13 cellular contexts compared by ENCODE assay signal in genomic region chr17:42623732-42624596, GRCh38. TPM values are rescaled to one million over a fixed set of nuclear protein-coding genes. Genes with fewer than 3 reads are reported as not detected.
DNase-seq lines count a peak whose midpoint lies in the region; ATAC-seq and TF ChIP-seq lines count a peak whose summit lies in the region.
"Had no signal": no experiment of that assay in that cellular context is flagged by ENCODE, and none has a peak within 500 bp of the region (broad histone marks: within the 10 kb centered on the region; RNA-seq: fewer than 3 reads in every experiment).

No MANE protein-coding gene starts in this region.

- peak; percentile 23 for ATAC-seq in activated CD8-positive, alpha-beta memory T cell treated with anti-CD3 and anti-CD28 coated beads, Interleukin-2, amount 10 ng/mL, durations not matched to agents 7 days and 5 days
- ATAC-seq in HG03457 (IDR thresholded peaks at IDR 0.05; ENCODE audit: unreplicated experiment) = no peak
- ATAC-seq in upper lobe of left lung (ENCODE audit: low FRiP score in 2 of 2) = no peak

- WGBS in transverse colon (ENCODE audit: low coverage in 1 of 2), 2 donors = 75 to 83% methylated on average over 2 to 7 of the region's 7 CpGs
- 82 to 85% methylated on average over 7 of the region's 7 CpGs for WGBS in upper lobe of left lung, 2 donors

- peak overlapping the region; percentile 24; the same call in 1 of the 2 replicates for H3K27ac ChIP-seq in PC-9
- H3K27ac ChIP-seq in epithelial cell of prostate = peak overlapping the region; percentile 35
- no peak overlapping the region for H3K27ac ChIP-seq in transverse colon
- no peak overlapping the region for H3K27ac ChIP-seq in upper lobe of left lung
- H3K27ac ChIP-seq: tibial artery, VCaP had no signal

- H3K4me2 ChIP-seq in PC-9 = peak overlapping the region; percentile 17; the same call in 1 of the 2 replicates

- H3F3A ChIP-seq in PC-9 (ENCODE audit: insufficient read depth, low read depth) = peaks cover 27% of the 10 kb centered on the region

- POLR2A ChIA-PET in PC-9 (lab: Charles Lee; ENCODE audit: unreplicated experiment) = interaction anchor here (0.6 kb wide), 1 partner anchor 290 kb away, joined by 13 read pairs; no protein-coding TSS in a partner anchor

- H3K27me3 ChIP-seq in PC-9 (ENCODE audit: insufficient read depth, low read depth) (no peaks in the 10 kb centered on the region), transverse colon (no peaks in the 10 kb centered on the region), upper lobe of left lung (no peaks in the 10 kb centered on the region)
- H3K27me3 ChIP-seq: tibial artery had no signal

- no peak overlapping the region for H3K4me3 ChIP-seq in PC-9
- H3K4me3 ChIP-seq in transverse colon = no peak overlapping the region
- no peak overlapping the region for H3K4me3 ChIP-seq in upper lobe of left lung
- H3K4me3 ChIP-seq: tibial artery had no signal

- no peaks in the 10 kb centered on the region for H3K79me2 ChIP-seq in PC-9 (ENCODE audit: low read depth)

- BruUV-seq in PC-9 (replicated peaks; lab: Mats Ljungman, UMichigan) = no TSS peak

- H3K9me3 Mint-ChIP-seq in activated CD8-positive, alpha-beta memory T cell treated with anti-CD3 and anti-CD28 coated beads, Interleukin-2, amount 10 ng/mL, durations not matched to agents 7 days and 5 days (ENCODE audit: low read depth) = no peaks in the 10 kb centered on the region

- H3K4me1 ChIP-seq in PC-9 (replicated peaks; ENCODE audit: insufficient read depth) (peaks cover 22% of the 10 kb centered on the region), transverse colon (peaks cover 0 to under 1% (median 0%) of the 10 kb centered on the region in 4 donors), upper lobe of left lung (peaks cover 0 to 3% (median under 1%) of the 10 kb centered on the region in 4 donors)

- CTCF ChIA-PET in activated CD8-positive, alpha-beta memory T cell treated with anti-CD3 and anti-CD28 coated beads, Interleukin-2, amount 10 ng/mL, durations not matched to agents 7 days and 5 days (lab: Charles Lee) = interaction anchor here (1.3 to 1.8 kb wide), 2 partner anchors 8 to 45 kb away, joined by 3 to 4 read pairs; no protein-coding TSS in a partner anchor
- CTCF ChIA-PET in PC-9 (lab: Charles Lee) = interaction anchor here (0.6 kb wide), 1 partner anchor 193 kb away, joined by 3 read pairs; no protein-coding TSS in a partner anchor

- peaks cover 2% of the 10 kb centered on the region for H3K27me3 Mint-ChIP-seq in activated CD8-positive, alpha-beta memory T cell treated with anti-CD3 and anti-CD28 coated beads, Interleukin-2, amount 10 ng/mL, durations not matched to agents 7 days and 5 days

- no peak overlapping the region for H3K27ac Mint-ChIP-seq in activated CD8-positive, alpha-beta memory T cell treated with anti-CD3 and anti-CD28 coated beads, Interleukin-2, amount 10 ng/mL, durations not matched to agents 7 days and 5 days

- H3K36me3 ChIP-seq in PC-9 (ENCODE audit: low read depth) (no peaks in the 10 kb centered on the region), transverse colon (no peaks in the 10 kb centered on the region), upper lobe of left lung (no peaks in the 10 kb centered on the region)
- H3K36me3 ChIP-seq: tibial artery had no signal

- H3K4me3 Mint-ChIP-seq in activated CD8-positive, alpha-beta memory T cell treated with anti-CD3 and anti-CD28 coated beads, Interleukin-2, amount 10 ng/mL, durations not matched to agents 7 days and 5 days = no peak overlapping the region

- in situ Hi-C loops in transverse colon (cut with MboI; ENCODE audit: low pct_ligation_motif_present in 1 of 4, low pct_unique_long_range_greater_than_20kb in 1 of 4, low sequenced_read_pairs in 3 of 4) = no loop called here

- TF ChIP-seq POLR2A in transverse colon (IDR thresholded peaks at IDR 0.05) = no peak
- no peak for TF ChIP-seq POLR2A in upper lobe of left lung (IDR thresholded peaks at IDR 0.05)

- no peak for DNase-seq in activated CD8-positive, alpha-beta memory T cell treated with anti-CD3 and anti-CD28 coated beads, Interleukin-2, amount 10 ng/mL, durations not matched to agents 7 days and 5 days
- DNase-seq in activated CD8-positive, alpha-beta memory T cell treated with anti-CD3 and anti-CD28 coated beads for 24 hours = no peak
- DNase-seq in PC-9 = peak; percentile 64 to 92
- peak; percentile 73 for DNase-seq in epithelial cell of prostate (ENCODE audit: low read depth, low spot score)
- peak; percentile 42 for DNase-seq in transverse colon
- DNase-seq in superior temporal gyrus (ENCODE audit: extremely low spot score) = no peak
- no peak for DNase-seq in upper lobe of left lung
- DNase-seq: activated naive CD4-positive, alpha-beta T cell treated with Interleukin-2 at 50 U/mL for 16 hours; NCI-H2227 treated with DMSO at 0.1 percent for 48 hours; stimulated activated CD4-positive, alpha-beta T cell treated with anti-CD3 and anti-CD28 coated beads, Interleukin-2, amount 100 ng/mL, for 48 hours; tibial artery had no signal

- TF ChIP-seq EP300 in transverse colon (IDR thresholded peaks at IDR 0.05; ENCODE audit: low read depth) (no peak), upper lobe of left lung (IDR thresholded peaks at IDR 0.05) (no peak)

- no peak overlapping the region for H2AFZ ChIP-seq in PC-9

- H3K4me1 Mint-ChIP-seq in activated CD8-positive, alpha-beta memory T cell treated with anti-CD3 and anti-CD28 coated beads, Interleukin-2, amount 10 ng/mL, durations not matched to agents 7 days and 5 days = peaks cover 3% of the 10 kb centered on the region

- intact Hi-C loops in PC-9 (cut with micrococcal nuclease; ENCODE audit: unreplicated experiment) = loop anchor here (5.0 kb wide), 1 partner anchor 33 kb away; the partner anchor contains the start of gene TUBG2
- intact Hi-C loops in transverse colon (cut with DNase I; ENCODE audit: low total_unique reads) = no loop called here

- H3K9me2 ChIP-seq in PC-9 (ENCODE audit: insufficient read depth) = no peaks in the 10 kb centered on the region

- TF ChIP-seq CTCF in PC-9 (conservative IDR thresholded peaks at IDR 0.05) (no peak), transverse colon (IDR thresholded peaks at IDR 0.05) (no peak), upper lobe of left lung (IDR thresholded peaks at IDR 0.05) (no peak)

- H4K20me1 ChIP-seq in PC-9 (ENCODE audit: insufficient read depth) = no peaks in the 10 kb centered on the region

- H3K9me3 ChIP-seq in PC-9 (ENCODE audit: insufficient read depth, low read depth) = no peaks in the 10 kb centered on the region
- H3K9me3 ChIP-seq in transverse colon = no peaks in the 10 kb centered on the region
- no peaks in the 10 kb centered on the region for H3K9me3 ChIP-seq in upper lobe of left lung
- H3K9me3 ChIP-seq: tibial artery had no signal

- no peaks in the 10 kb centered on the region for H3K36me3 Mint-ChIP-seq in activated CD8-positive, alpha-beta memory T cell treated with anti-CD3 and anti-CD28 coated beads, Interleukin-2, amount 10 ng/mL, durations not matched to agents 7 days and 5 days

RNA-seq across cellular contexts. Expression of gene TUBG1, which starts 14.5 kb away (rescaled TPM):
- total RNA-seq in activated CD8-positive, alpha-beta memory T cell treated with anti-CD3 and anti-CD28 coated beads, Interleukin-2, amount 10 ng/mL, durations not matched to agents 7 days and 5 days = 100 to 1,000 TPM in 1 of 2 experiments, 10 to 100 TPM in 1; 92.3 to 103 TPM
- total RNA-seq in PC-9 (2021) (79.1 and 85.6 TPM in 2 replicates), transverse colon (10 to 100 TPM in 2 of 4 donors, 1 to 10 TPM in 2; 6.0 to 27.7 (median 14.3) TPM), upper lobe of left lung (10 to 100 TPM; 27.3 to 55.4 (median 31.8) TPM)

RNA-seq across cellular contexts. Expression of gene RETREG3, which starts 14.8 kb away (rescaled TPM):
- 10 to 100 TPM; 46.7 to 54.2 TPM for total RNA-seq in activated CD8-positive, alpha-beta memory T cell treated with anti-CD3 and anti-CD28 coated beads, Interleukin-2, amount 10 ng/mL, durations not matched to agents 7 days and 5 days
- total RNA-seq in PC-9 (2021) = 57.0 and 61.7 TPM in 2 replicates
- total RNA-seq in transverse colon = 10 to 100 TPM; 47.2 to 71.8 (median 59.0) TPM
- 10 to 100 TPM; 47.1 to 89.7 (median 59.9) TPM for total RNA-seq in upper lobe of left lung

RNA-seq across cellular contexts. Expression of gene TUBG2, which starts 35.1 kb away (rescaled TPM):
- 10 to 100 TPM; 13.5 to 14.6 TPM for total RNA-seq in activated CD8-positive, alpha-beta memory T cell treated with anti-CD3 and anti-CD28 coated beads, Interleukin-2, amount 10 ng/mL, durations not matched to agents 7 days and 5 days
- total RNA-seq in PC-9 (2021) (25.5 and 28.3 TPM in 2 replicates), transverse colon (10 to 100 TPM in 3 of 4 donors, 1 to 10 TPM in 1; 9.6 to 53.1 (median 26.7) TPM), upper lobe of left lung (100 to 1,000 TPM in 1 of 6 donors, 10 to 100 TPM in 5; 12.4 to 104 (median 15.2) TPM)

RNA-seq across cellular contexts. Expression of gene PSMC3IP, which starts 46.4 kb away (rescaled TPM):
- total RNA-seq in activated CD8-positive, alpha-beta memory T cell treated with anti-CD3 and anti-CD28 coated beads, Interleukin-2, amount 10 ng/mL, durations not matched to agents 7 days and 5 days = 10 to 100 TPM; 24.4 to 25.5 TPM
- total RNA-seq in PC-9 (2021) (10.2 and 13.4 TPM in 2 replicates), transverse colon (1 to 10 TPM in 2 of 4 donors, under 1 TPM in 1, not detected in 1; 0.96 to 2.6 (median 1.3) TPM), upper lobe of left lung (1 to 10 TPM in 5 of 6 donors, not detected in 1; 1.9 to 6.8 (median 3.8) TPM)

RNA-seq across cellular contexts. Expression of gene PLEKHH3, which starts 52.8 kb away (rescaled TPM):
- total RNA-seq in activated CD8-positive, alpha-beta memory T cell treated with anti-CD3 and anti-CD28 coated beads, Interleukin-2, amount 10 ng/mL, durations not matched to agents 7 days and 5 days = 1 to 10 TPM; 1.3 to 1.4 TPM
- total RNA-seq in PC-9 (2021) (22.5 and 32.2 TPM in 2 replicates), transverse colon (10 to 100 TPM in 2 of 4 donors, 1 to 10 TPM in 2; 5.8 to 29.9 (median 9.9) TPM), upper lobe of left lung (10 to 100 TPM; 18.4 to 93.2 (median 28.4) TPM)

Comparison
In these comparisons a context has a peak if more than half of its experiments do, and no peak if none do; other contexts are left out.
1. DNase-seq: peak in PC-9 (2 of 2), epithelial cell of prostate (single experiment) and transverse colon (single experiment); none in activated CD8-positive, alpha-beta memory T cell treated with anti-CD3 and anti-CD28 coated beads, Interleukin-2, amount 10 ng/mL, durations not matched to agents 7 days and 5 days (single experiment), activated CD8-positive, alpha-beta memory T cell treated with anti-CD3 and anti-CD28 coated beads for 24 hours (single experiment), superior temporal gyrus (single experiment) and upper lobe of left lung (0 of 2).
2. H3K27ac ChIP-seq: peak in PC-9 (single experiment) and epithelial cell of prostate (single experiment); none in transverse colon (0 of 4) and upper lobe of left lung (0 of 4).